8 cellular contexts compared by ENCODE assay signal in genomic region chr5:150411245-150411979, GRCh38. TPM values are rescaled to one million over a fixed set of nuclear protein-coding genes. Genes with fewer than 3 reads are reported as not detected.
DNase-seq lines count a peak whose midpoint lies in the region; ATAC-seq, FAIRE-seq and TF ChIP-seq lines count a peak whose summit lies in the region.

No MANE protein-coding gene starts in this region.

- DNase-seq in RPMI8226 (peak; percentile 54), left colon (peak; percentile 50 to 67), H54 (ENCODE audit: insufficient read length, low spot score) (no peak), ecto neural progenitor cell (ENCODE audit: low spot score) (no peak)
- peak; percentile 85 for DNase-seq in activated naive CD4-positive, alpha-beta T cell treated with anti-CD3 and anti-CD28 coated beads for 36 hours
- peak; percentile 56 for DNase-seq in stimulated activated CD8-positive, alpha-beta memory T cell treated with anti-CD3 and anti-CD28 coated beads, Interleukin-15, amount 100 ng/mL, for 1 hour (ENCODE audit: low read depth)

- no peaks in the 10 kb centered on the region for H3K27me3 Mint-ChIP-seq in activated naive CD4-positive, alpha-beta T cell treated with anti-CD3 and anti-CD28 coated beads for 36 hours (ENCODE audit: low read depth)

- no peak for TF ChIP-seq POLR2A in H54 (IDR thresholded peaks at IDR 0.05; ENCODE audit: low read depth, low read length)

- intact Hi-C loops in activated naive CD4-positive, alpha-beta T cell treated with anti-CD3 and anti-CD28 coated beads for 36 hours (cut with micrococcal nuclease): loop anchor here (1.0 to 5.0 kb wide), 7 partner anchors 371 to 1359 kb away; partner anchors contain the start of genes G3BP1, GM2A, GRPEL2 and PPARGC1B
- intact Hi-C loops in left colon (cut with DNase I, micrococcal nuclease): no loop called here

- no peaks in the 10 kb centered on the region for H3K9me3 Mint-ChIP-seq in activated naive CD4-positive, alpha-beta T cell treated with anti-CD3 and anti-CD28 coated beads for 36 hours

- no peak for FAIRE-seq in H54 (lab: Jason Lieb, UNC)

- peak overlapping the region; percentile 98 for H3K4me3 Mint-ChIP-seq in activated naive CD4-positive, alpha-beta T cell treated with anti-CD3 and anti-CD28 coated beads for 36 hours

- H3K4me1 Mint-ChIP-seq in activated naive CD4-positive, alpha-beta T cell treated with anti-CD3 and anti-CD28 coated beads for 36 hours (ENCODE audit: low read depth): peaks cover 39% of the 10 kb centered on the region

- CTCF ChIA-PET in activated naive CD4-positive, alpha-beta T cell treated with anti-CD3 and anti-CD28 coated beads for 36 hours (lab: Charles Lee): interaction anchor here (1.1 to 4.3 kb wide), 5 partner anchors 13 to 46 kb away, joined by 3 to 33 read pairs (median 8); no protein-coding TSS in a partner anchor

- H3K36me3 Mint-ChIP-seq in activated naive CD4-positive, alpha-beta T cell treated with anti-CD3 and anti-CD28 coated beads for 36 hours (ENCODE audit: low read depth): peaks cover 22% of the 10 kb centered on the region

- ATAC-seq in GM19043 (IDR thresholded peaks at IDR 0.05; ENCODE audit: low read depth, unreplicated experiment): peak; percentile 16
- ATAC-seq in left colon: no peak
- ATAC-seq in HG02973 (IDR thresholded peaks at IDR 0.05; ENCODE audit: unreplicated experiment): no peak

- H3K27ac Mint-ChIP-seq in activated naive CD4-positive, alpha-beta T cell treated with anti-CD3 and anti-CD28 coated beads for 36 hours: peak overlapping the region; percentile 98

RNA-seq across cellular contexts. Expression of gene CD74, which starts 1.3 kb away (rescaled TPM):
- total RNA-seq in activated naive CD4-positive, alpha-beta T cell treated with anti-CD3 and anti-CD28 coated beads for 36 hours: 100 to 1,000 TPM; 312 to 316 TPM
- 100 to 1,000 TPM; 132 to 435 TPM for total RNA-seq in left colon

RNA-seq across cellular contexts. Expression of gene RPS14, which starts 38.1 kb away (rescaled TPM):
- total RNA-seq in activated naive CD4-positive, alpha-beta T cell treated with anti-CD3 and anti-CD28 coated beads for 36 hours: 1,000 to 10,000 TPM; 4,594 to 4,738 TPM
- total RNA-seq in left colon: 1,000 to 10,000 TPM; 1,685 to 1,991 TPM

RNA-seq across cellular contexts. Expression of gene TCOF1, which starts 53.9 kb away (rescaled TPM):
- total RNA-seq in activated naive CD4-positive, alpha-beta T cell treated with anti-CD3 and anti-CD28 coated beads for 36 hours: 100 to 1,000 TPM; 114 to 115 TPM
- 10 to 100 TPM; 14.6 to 21.7 TPM for total RNA-seq in left colon

Comparison
In these comparisons a context has a peak if more than half of its experiments do, and no peak if none do; other contexts are left out.
1. DNase-seq: peak in RPMI8226 (single experiment), activated naive CD4-positive, alpha-beta T cell treated with anti-CD3 and anti-CD28 coated beads for 36 hours (single experiment), left colon (2 of 2) and stimulated activated CD8-positive, alpha-beta memory T cell treated with anti-CD3 and anti-CD28 coated beads, Interleukin-15, amount 100 ng/mL, for 1 hour (single experiment); none in H54 (single experiment) and ecto neural progenitor cell (single experiment).
2. RNA of gene TCOF1, which starts 53.9 kb away (total RNA-seq): 114 to 115 TPM in activated naive CD4-positive, alpha-beta T cell treated with anti-CD3 and anti-CD28 coated beads for 36 hours; 14.6 to 21.7 TPM in left colon; every median in the first group is over 4 times any median in the second.